ENCODE assay signal across 16 cellular contexts in genomic region chr15:70566047-70566835, GRCh38.
DNase-seq lines count a peak whose midpoint lies in the region; ATAC-seq and TF ChIP-seq lines count a peak whose summit lies in the region.
"Had no signal": no experiment of that assay in that cellular context is flagged by ENCODE, and none has a peak within 500 bp of the region (broad histone marks: within the 10 kb centered on the region; RNA-seq: fewer than 3 reads in every experiment).

No MANE protein-coding gene starts in this region.

- H3K9me3 Mint-ChIP-seq in type B pancreatic cell = no peaks in the 10 kb centered on the region
- H3K9me3 Mint-ChIP-seq: stimulated activated effector memory CD8-positive, alpha-beta T cell treated with anti-CD3 and anti-CD28 coated beads, Interleukin-12 subunit alpha, Interleukin-12 subunit beta, amount 100 ng/mL, for 72 hours had no signal

- no peak for ATAC-seq in HG03520 (IDR thresholded peaks at IDR 0.05; ENCODE audit: unreplicated experiment)
- ATAC-seq: stimulated activated effector memory CD8-positive, alpha-beta T cell treated with anti-CD3 and anti-CD28 coated beads, Interleukin-12 subunit alpha, Interleukin-12 subunit beta, amount 100 ng/mL, for 72 hours had no signal

- TF ChIP-seq CTCF in type B pancreatic cell (conservative IDR thresholded peaks at IDR 0.05) = peak; percentile 38

- peaks cover 3% of the 10 kb centered on the region for H3K27me3 Mint-ChIP-seq in type B pancreatic cell

- peak; percentile 30 for DNase-seq in activated CD8-positive, alpha-beta memory T cell treated with anti-CD3 and anti-CD28 coated beads for 24 hours
- DNase-seq in activated CD8-positive, alpha-beta memory T cell treated with anti-CD3 and anti-CD28 coated beads, Interleukin-2, amount 50 U/mL, for 4 hours = no peak
- DNase-seq in activated CD8-positive, alpha-beta memory T cell treated with anti-CD3 and anti-CD28 coated beads, Interleukin-2, amount 50 U/mL, for 48 hours = peak; percentile 47
- DNase-seq in iPS-NIHi11 (ENCODE audit: low spot score) (peak; percentile 49), type B pancreatic cell (ENCODE audit: extremely low spot score, unreplicated experiment) (peak; percentile 62), hepatic stellate cell (ENCODE audit: low spot score) (no peak)
- DNase-seq in activated CD4-positive, alpha-beta T cell treated with anti-CD3 and anti-CD28 coated beads for 1 hour = no peak
- DNase-seq: COR-L47; esophagus squamous epithelium; hippocampal formation; NCI-H1436; NCI-H748 treated with DMSO at 0.1 percent for 48 hours; RPMI8226; stimulated activated CD4-positive, alpha-beta T cell treated with anti-CD3 and anti-CD28 coated beads, Interleukin-4, amount 100 ng/mL, for 4 hours had no signal

- peak overlapping the region; percentile 43 for H3K27ac Mint-ChIP-seq in type B pancreatic cell
- H3K27ac Mint-ChIP-seq: stimulated activated effector memory CD8-positive, alpha-beta T cell treated with anti-CD3 and anti-CD28 coated beads, Interleukin-12 subunit alpha, Interleukin-12 subunit beta, amount 100 ng/mL, for 72 hours had no signal

- H3K4me3 Mint-ChIP-seq in type B pancreatic cell = no peak overlapping the region
- H3K4me3 Mint-ChIP-seq: stimulated activated effector memory CD8-positive, alpha-beta T cell treated with anti-CD3 and anti-CD28 coated beads, Interleukin-12 subunit alpha, Interleukin-12 subunit beta, amount 100 ng/mL, for 72 hours had no signal

- H3K36me3 Mint-ChIP-seq in type B pancreatic cell = no peaks in the 10 kb centered on the region
- H3K36me3 Mint-ChIP-seq: stimulated activated effector memory CD8-positive, alpha-beta T cell treated with anti-CD3 and anti-CD28 coated beads, Interleukin-12 subunit alpha, Interleukin-12 subunit beta, amount 100 ng/mL, for 72 hours had no signal

- H3K4me1 Mint-ChIP-seq in type B pancreatic cell (ENCODE audit: unreplicated experiment) = peaks cover 18% of the 10 kb centered on the region

Comparison
In these comparisons a context has a peak if more than half of its experiments do, and no peak if none do; other contexts are left out.
1. DNase-seq: peak in activated CD8-positive, alpha-beta memory T cell treated with anti-CD3 and anti-CD28 coated beads for 24 hours (single experiment), activated CD8-positive, alpha-beta memory T cell treated with anti-CD3 and anti-CD28 coated beads, Interleukin-2, amount 50 U/mL, for 48 hours (single experiment), iPS-NIHi11 (single experiment) and type B pancreatic cell (single experiment); none in activated CD8-positive, alpha-beta memory T cell treated with anti-CD3 and anti-CD28 coated beads, Interleukin-2, amount 50 U/mL, for 4 hours (single experiment), activated CD4-positive, alpha-beta T cell treated with anti-CD3 and anti-CD28 coated beads for 1 hour (single experiment) and hepatic stellate cell (single experiment).